11 cellular contexts compared by ENCODE assay signal in genomic region chr9:4306066-4306787, GRCh38. TPM values are rescaled to one million over a fixed set of nuclear protein-coding genes. Genes with fewer than 3 reads are reported as not detected.
DNase-seq lines count a peak whose midpoint lies in the region; ATAC-seq and TF ChIP-seq lines count a peak whose summit lies in the region.
"Had no signal": no experiment of that assay in that cellular context is flagged by ENCODE, and none has a peak within 500 bp of the region (broad histone marks: within the 10 kb centered on the region; RNA-seq: fewer than 3 reads in every experiment).

No MANE protein-coding gene starts in this region.

- TF ChIP-seq EP300 in transverse colon (IDR thresholded peaks at IDR 0.05; ENCODE audit: low read depth) = no peak

- TF ChIP-seq CTCF in Calu3 (IDR thresholded peaks at IDR 0.05; ENCODE audit: unreplicated experiment) (no peak), Loucy (conservative IDR thresholded peaks at IDR 0.05; ENCODE audit: low read length) (no peak), osteoblast (IDR thresholded peaks at IDR 0.05; ENCODE audit: extremely low read depth, low read depth, low read length) (no peak), PC-9 (conservative IDR thresholded peaks at IDR 0.05) (no peak), transverse colon (IDR thresholded peaks at IDR 0.05) (no peak)

- no peaks in the 10 kb centered on the region for H3K9me3 ChIP-seq in Loucy (ENCODE audit: insufficient read depth, low read depth, low read length)
- H3K9me3 ChIP-seq in adipocyte (ENCODE audit: control insufficient read depth, low read length) = no peaks in the 10 kb centered on the region
- H3K9me3 ChIP-seq in osteoblast (ENCODE audit: low read depth, low read length) = no peaks in the 10 kb centered on the region
- H3K9me3 ChIP-seq in PC-9 (ENCODE audit: insufficient read depth, low read depth) = no peaks in the 10 kb centered on the region
- no peaks in the 10 kb centered on the region for H3K9me3 ChIP-seq in transverse colon
- H3K9me3 ChIP-seq: Peyer's patch had no signal

- H3K4me1 ChIP-seq in Loucy (ENCODE audit: insufficient read depth, low read length, poor library complexity, severe bottlenecking) (no peaks in the 10 kb centered on the region), adipocyte (ENCODE audit: control insufficient read depth, insufficient read depth, low read length) (peaks cover 36% of the 10 kb centered on the region), osteoblast (ENCODE audit: insufficient read depth, low read length) (peaks cover 35% of the 10 kb centered on the region), PC-9 (replicated peaks; ENCODE audit: insufficient read depth) (peaks cover 20% of the 10 kb centered on the region), transverse colon (peaks cover 0 to 6% (median 0%) of the 10 kb centered on the region in 4 donors)
- H3K4me1 ChIP-seq: parathyroid adenoma, Peyer's patch had no signal

- H3K27ac ChIP-seq in osteoblast (ENCODE audit: low read depth, low read length) (peak overlapping the region; percentile 56), PC-9 (no peak overlapping the region), transverse colon (no peak overlapping the region)
- H3K27ac ChIP-seq: parathyroid adenoma, Peyer's patch had no signal

- in situ Hi-C loops in transverse colon (cut with MboI; ENCODE audit: low pct_ligation_motif_present in 1 of 4, low pct_unique_long_range_greater_than_20kb in 1 of 4, low sequenced_read_pairs in 3 of 4) = no loop called here

- H3K79me2 ChIP-seq in Loucy (ENCODE audit: insufficient read depth, low read length) (no peaks in the 10 kb centered on the region), osteoblast (ENCODE audit: insufficient read depth, low read length) (no peaks in the 10 kb centered on the region), PC-9 (ENCODE audit: low read depth) (no peaks in the 10 kb centered on the region)
- H3K79me2 ChIP-seq: parathyroid adenoma had no signal

- peaks cover 71% of the 10 kb centered on the region for H3K4me1 Mint-ChIP-seq in Calu3 (ENCODE audit: low read depth, unreplicated experiment)

- peak overlapping the region; percentile 28 for H3K27ac Mint-ChIP-seq in Calu3 (ENCODE audit: unreplicated experiment)

- H3K9me2 ChIP-seq in Loucy (replicated peaks; ENCODE audit: low read depth, low read length) = no peaks in the 10 kb centered on the region
- H3K9me2 ChIP-seq in PC-9 (ENCODE audit: insufficient read depth) = no peaks in the 10 kb centered on the region

- peaks cover 6% of the 10 kb centered on the region for H3K36me3 Mint-ChIP-seq in Calu3 (ENCODE audit: insufficient read depth, unreplicated experiment)

- H3K9ac ChIP-seq in Loucy (ENCODE audit: low read depth, low read length, poor library complexity, severe bottlenecking) (no peak overlapping the region), adipocyte (ENCODE audit: low read length) (no peak overlapping the region)
- H3K9ac ChIP-seq: parathyroid adenoma had no signal

- H3K9me3 Mint-ChIP-seq in Calu3 (ENCODE audit: low read depth, unreplicated experiment) = no peaks in the 10 kb centered on the region

- H2AFZ ChIP-seq in Loucy (ENCODE audit: low read length) (peak overlapping the region; percentile 26; the same call in 1 of the 2 replicates), osteoblast (ENCODE audit: low read length) (peak overlapping the region; percentile 1), PC-9 (no peak overlapping the region)
- H2AFZ ChIP-seq: parathyroid adenoma had no signal

- no TSS peak for BruUV-seq in Calu3 (replicated peaks; lab: Mats Ljungman, UMichigan)
- no TSS peak for BruUV-seq in PC-9 (replicated peaks; lab: Mats Ljungman, UMichigan)

- H3K27me3 Mint-ChIP-seq in Calu3 (ENCODE audit: unreplicated experiment) = no peaks in the 10 kb centered on the region

- 77 to 88% methylated on average over 3 to 5 of the region's 5 CpGs for WGBS in transverse colon (ENCODE audit: low coverage in 1 of 2), 2 donors

- H3K4me3 Mint-ChIP-seq in Calu3 (ENCODE audit: low read depth, unreplicated experiment) = peak overlapping the region; percentile 19

- H3K4me2 ChIP-seq in Loucy (ENCODE audit: low read depth, low read length, poor library complexity, severe bottlenecking) = no peak overlapping the region
- peak overlapping the region; percentile 35 for H3K4me2 ChIP-seq in osteoblast (ENCODE audit: insufficient read depth, low read length)
- no peak overlapping the region for H3K4me2 ChIP-seq in PC-9

- no peak for TF ChIP-seq POLR2A in transverse colon (IDR thresholded peaks at IDR 0.05)

- no peaks in the 10 kb centered on the region for H3K36me3 ChIP-seq in Loucy (ENCODE audit: insufficient read depth, low read length)
- H3K36me3 ChIP-seq in adipocyte (ENCODE audit: control insufficient read depth, insufficient read depth, low read length, severe bottlenecking) = no peaks in the 10 kb centered on the region
- H3K36me3 ChIP-seq in osteoblast (ENCODE audit: insufficient read depth, low read length) = no peaks in the 10 kb centered on the region
- no peaks in the 10 kb centered on the region for H3K36me3 ChIP-seq in PC-9 (ENCODE audit: low read depth)
- no peaks in the 10 kb centered on the region for H3K36me3 ChIP-seq in transverse colon
- H3K36me3 ChIP-seq: Peyer's patch had no signal

- H3F3A ChIP-seq in Loucy (ENCODE audit: low read depth) (no peaks in the 10 kb centered on the region), PC-9 (ENCODE audit: insufficient read depth, low read depth) (peaks cover 4% of the 10 kb centered on the region; the same call in 1 of the 2 replicates)

- peak; percentile 28 for DNase-seq in Calu3
- peak; percentile 51 for DNase-seq in adipocyte (ENCODE audit: low read depth)
- peak; percentile 66 for DNase-seq in osteoblast (ENCODE audit: insufficient read length, low spot score, missing footprints)
- no peak for DNase-seq in NCI-H2196 treated with DMSO at 0.1 percent for 48 hours (lab: John Stamatoyannopoulos, UW; ENCODE audit: unreplicated experiment)
- no peak for DNase-seq in PC-9
- no peak for DNase-seq in transverse colon
- DNase-seq: left colon, Peyer's patch had no signal

- no peaks in the 10 kb centered on the region for H3K27me3 ChIP-seq in Loucy (ENCODE audit: insufficient read depth, low read length, poor library complexity, severe bottlenecking)
- no peaks in the 10 kb centered on the region for H3K27me3 ChIP-seq in adipocyte (replicated peaks; ENCODE audit: control insufficient read depth, insufficient read depth, low read length)
- H3K27me3 ChIP-seq in osteoblast (ENCODE audit: insufficient read depth, low read length) = no peaks in the 10 kb centered on the region
- H3K27me3 ChIP-seq in PC-9 (ENCODE audit: insufficient read depth, low read depth) = no peaks in the 10 kb centered on the region
- H3K27me3 ChIP-seq in transverse colon = no peaks in the 10 kb centered on the region
- H3K27me3 ChIP-seq: Peyer's patch had no signal

- CTCF ChIA-PET in Calu3 (lab: Charles Lee) (no interaction called here), PC-9 (lab: Charles Lee) (no interaction called here)

- POLR2A ChIA-PET in PC-9 (lab: Charles Lee; ENCODE audit: unreplicated experiment) = no interaction called here

- ATAC-seq in GM19035 (IDR thresholded peaks at IDR 0.05; ENCODE audit: unreplicated experiment) = no peak
- ATAC-seq: left colon had no signal

- H3K4me3 ChIP-seq in Loucy (ENCODE audit: low read length, poor library complexity, severe bottlenecking) = no peak overlapping the region
- H3K4me3 ChIP-seq in adipocyte (ENCODE audit: low read length) = no peak overlapping the region
- no peak overlapping the region for H3K4me3 ChIP-seq in osteoblast (ENCODE audit: insufficient read depth, low read length)
- no peak overlapping the region for H3K4me3 ChIP-seq in PC-9
- no peak overlapping the region for H3K4me3 ChIP-seq in transverse colon
- H3K4me3 ChIP-seq: Peyer's patch had no signal

- H4K20me1 ChIP-seq in Loucy (ENCODE audit: insufficient read depth, low read length, poor library complexity, severe bottlenecking) (no peaks in the 10 kb centered on the region), osteoblast (ENCODE audit: insufficient read depth, low read length) (no peaks in the 10 kb centered on the region), PC-9 (ENCODE audit: insufficient read depth) (no peaks in the 10 kb centered on the region)

- intact Hi-C loops in Calu3 (cut with micrococcal nuclease; ENCODE audit: unreplicated experiment) = no loop called here
- intact Hi-C loops in PC-9 (cut with micrococcal nuclease; ENCODE audit: unreplicated experiment) = no loop called here
- intact Hi-C loops in transverse colon (cut with DNase I; ENCODE audit: low total_unique reads) = no loop called here

RNA-seq across cellular contexts. Expression of gene GLIS3, which starts 6.4 kb away (rescaled TPM):
- total RNA-seq in Calu3 (2022) (72.5 and 90.8 TPM in 2 replicates), osteoblast (55.4 and 80.0 TPM in 2 replicates), PC-9 (2021) (20.5 and 23.4 TPM in 2 replicates), transverse colon (10 to 100 TPM; 13.5 to 36.2 (median 28.8) TPM)

Comparison
In these comparisons a context has a peak if more than half of its experiments do, and no peak if none do; other contexts are left out.
1. DNase-seq: peak in Calu3 (single experiment), adipocyte (single experiment) and osteoblast (single experiment); none in NCI-H2196 treated with DMSO at 0.1 percent for 48 hours (single experiment), PC-9 (0 of 2) and transverse colon (single experiment).